8 cellular contexts compared by ENCODE assay signal in the genomic region with DNA sequence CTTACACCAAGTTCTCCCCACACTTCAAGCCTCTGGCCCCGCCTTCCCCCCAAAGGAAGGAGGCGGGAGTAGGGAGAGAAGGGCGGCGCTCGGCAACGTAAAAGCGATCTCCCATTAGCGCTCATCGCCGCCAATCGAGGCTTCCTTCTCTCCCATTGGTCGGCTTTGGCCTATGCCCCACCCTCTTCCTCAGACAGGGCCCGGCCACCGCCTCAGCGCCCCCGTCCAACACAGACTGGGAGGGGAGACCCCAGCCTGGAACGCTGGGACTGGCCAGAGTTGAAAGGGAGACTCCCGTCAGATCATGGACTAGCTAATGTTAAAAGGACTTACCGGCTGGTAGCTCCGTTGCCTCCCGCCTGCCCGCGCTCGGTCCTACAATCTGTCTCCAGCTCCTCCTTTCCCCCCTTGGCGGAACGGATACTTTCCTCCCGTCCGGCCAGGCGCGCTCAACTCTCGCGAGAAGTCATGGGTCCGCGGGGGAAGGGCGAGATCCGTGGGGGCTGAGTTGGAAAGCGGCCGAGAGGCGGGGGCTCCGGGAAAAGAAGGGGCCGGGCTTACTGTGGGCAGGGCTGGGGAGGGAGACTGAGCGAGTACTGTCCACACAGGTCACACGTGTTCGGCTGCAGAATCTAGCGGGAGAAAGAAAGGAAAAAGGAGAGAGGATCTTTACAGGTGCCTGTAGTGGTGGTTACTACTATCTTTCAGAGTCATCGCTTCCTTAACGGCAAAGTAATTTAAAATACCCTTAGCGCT. TPM values are rescaled to one million over a fixed set of nuclear protein-coding genes. Genes with fewer than 3 reads are reported as not detected.
DNase-seq lines count a peak whose midpoint lies in the region; ATAC-seq, FAIRE-seq and TF ChIP-seq lines count a peak whose summit lies in the region.

A gene (minus strand): TSS at position 437 of the 756 bp plus-strand sequence. CDS start 25,382 bp downstream, outside the sequence.

- no peaks in the 10 kb centered on the region for H3K9me3 ChIP-seq in OCI-LY7 (ENCODE audit: low read length)
- no peaks in the 10 kb centered on the region for H3K9me3 ChIP-seq in endothelial cell of umbilical vein (replicated peaks; ENCODE audit: control insufficient read depth, insufficient read depth, low read length)

- dilution Hi-C loops in endothelial cell of umbilical vein (cut with MboI; ENCODE audit: extremely low pct_ligation_motif_present, low sequenced_read_pairs), result no loop called here

- peak within 1 kb of the TSS; percentile 43 for H3K27ac ChIP-seq in OCI-LY7 (ENCODE audit: low read depth, low read length, poor library complexity, severe bottlenecking)
- H3K27ac ChIP-seq in endothelial cell of umbilical vein (ENCODE audit: insufficient read depth, low read depth, low read length), result peak within 1 kb of the TSS; percentile 86

- TF ChIP-seq POLR2A in endothelial cell of umbilical vein (IDR thresholded peaks at IDR 0.05; ENCODE audit: low read depth, low read length), result no peak

- H3K9ac ChIP-seq in endothelial cell of umbilical vein (replicated peaks; ENCODE audit: extremely low read depth, insufficient read depth, low read length), result peak within 1 kb of the TSS; percentile 95

- no peaks in the 10 kb centered on the region for H3K36me3 ChIP-seq in OCI-LY7 (ENCODE audit: insufficient read depth, low read length)
- H3K36me3 ChIP-seq in endothelial cell of umbilical vein (ENCODE audit: control insufficient read depth in 2 of 2, extremely low read depth in 1 of 2, insufficient read depth in 2 of 2, low read length in 2 of 2), result no peaks in the 10 kb centered on the region

- no peaks in the 10 kb centered on the region for H3K27me3 ChIP-seq in endothelial cell of umbilical vein (ENCODE audit: control insufficient read depth in 2 of 2, insufficient read depth in 2 of 2, low read length in 2 of 2)

- intact Hi-C loops in OCI-LY7 (cut with micrococcal nuclease; ENCODE audit: unreplicated experiment) (loop anchor here (2.0 to 5.0 kb wide), 3 partner anchors 51 to 244 kb away; a partner anchor contains a TSS), endothelial cell of umbilical vein (cut with micrococcal nuclease) (loop anchor here (1.0 to 2.0 kb wide), 5 partner anchors 8 to 83 kb away; a partner anchor contains a TSS)

- CTCF ChIA-PET in OCI-LY7 (lab: Charles Lee; ENCODE audit: unreplicated experiment), result interaction anchor here (0.5 to 1.5 kb wide), 2 partner anchors 50 to 699 kb away, joined by 4 to 5 read pairs; a partner anchor contains a TSS
- CTCF ChIA-PET in endothelial cell of umbilical vein (lab: Charles Lee), result interaction anchor here (0.6 to 3.9 kb wide), 4 partner anchors 50 to 120 kb away, joined by 3 to 28 read pairs (median 8); a partner anchor contains a TSS

- peak; percentile 72 for DNase-seq in D721Med (ENCODE audit: insufficient read length, low spot score)
- peak; percentile 92 for DNase-seq in HuH-7.5 (ENCODE audit: low spot score)
- peak; percentile 98 for DNase-seq in OCI-LY7 (ENCODE audit: low spot score)
- DNase-seq in activated T-cell treated with anti-CD3 and anti-CD28 coated beads for 1 hour (ENCODE audit: low read depth), result peak; percentile 99
- peak; percentile 99 for DNase-seq in endothelial cell of umbilical vein (ENCODE audit: low read depth, low spot score)
- DNase-seq in midbrain (lab: John Stamatoyannopoulos, UW), result peak; percentile 98
- peak; percentile 95 to 96 for DNase-seq in stimulated activated CD8-positive, alpha-beta memory T cell treated with anti-CD3 and anti-CD28 coated beads, Interleukin-2, amount 100 ng/mL, for 1 hour (ENCODE audit: low read depth in 2 of 2)

- ATAC-seq in GM21526 (IDR thresholded peaks at IDR 0.05; ENCODE audit: low FRiP score, unreplicated experiment), result peak; percentile 93

- TF ChIP-seq CTCF in D721Med (IDR thresholded peaks at IDR 0.05; ENCODE audit: insufficient read depth, missing control alignments), result no peak
- TF ChIP-seq CTCF in OCI-LY7 (conservative IDR thresholded peaks at IDR 0.05; ENCODE audit: low read length), result no peak
- no peak for TF ChIP-seq CTCF in endothelial cell of umbilical vein (IDR thresholded peaks at IDR 0.05; ENCODE audit: extremely low read depth in 1 of 2, insufficient read depth in 1 of 2, low read depth in 1 of 2, low read length in 2 of 2)

- no peaks in the 10 kb centered on the region for H3K9me1 ChIP-seq in endothelial cell of umbilical vein (replicated peaks; ENCODE audit: control insufficient read depth, extremely low read depth, insufficient read depth, low read length)

- H4K20me1 ChIP-seq in OCI-LY7 (ENCODE audit: insufficient read depth, low read length) (no peaks in the 10 kb centered on the region), endothelial cell of umbilical vein (replicated peaks; ENCODE audit: control insufficient read depth, extremely low read depth, insufficient read depth, low read length) (no peaks in the 10 kb centered on the region)

- H3K4me1 ChIP-seq in OCI-LY7 (ENCODE audit: insufficient read depth, low read length, poor library complexity, severe bottlenecking) (peaks cover 29% of the 10 kb centered on the region), endothelial cell of umbilical vein (ENCODE audit: control insufficient read depth, extremely low read depth, insufficient read depth, low read length) (peaks cover 29% of the 10 kb centered on the region)

- peaks cover 40% of the 10 kb centered on the region for H3K79me2 ChIP-seq in OCI-LY7 (ENCODE audit: insufficient read depth, low read depth, low read length)
- peaks cover 47% of the 10 kb centered on the region for H3K79me2 ChIP-seq in endothelial cell of umbilical vein (ENCODE audit: control insufficient read depth, insufficient read depth, low read length)

- H3K9me2 ChIP-seq in OCI-LY7 (ENCODE audit: insufficient read depth, low read length), result no peaks in the 10 kb centered on the region

- H2AFZ ChIP-seq in OCI-LY7 (ENCODE audit: low read length) (peak within 1 kb of the TSS; percentile 89), endothelial cell of umbilical vein (ENCODE audit: low read depth, low read length) (peak within 1 kb of the TSS; percentile 89)

- FAIRE-seq in D721Med (lab: Jason Lieb, UNC) (no peak), endothelial cell of umbilical vein (lab: Jason Lieb, UNC) (peak; percentile 91)

- H3K4me3 ChIP-seq in OCI-LY7 (ENCODE audit: low read depth, low read length, poor library complexity, severe bottlenecking), result peak within 1 kb of the TSS; percentile 90
- peak within 1 kb of the TSS; percentile 61 to 97 (median 87) for H3K4me3 ChIP-seq in endothelial cell of umbilical vein (replicated peaks in 1 of 3; ENCODE audit: insufficient read depth in 1 of 3, low read depth in 1 of 3, low read length in 3 of 3)

- POLR2A ChIA-PET in OCI-LY7 (lab: Charles Lee) (interaction anchor here (0.7 to 1.6 kb wide), 10 partner anchors 9 to 159 kb away, joined by 3 to 7 read pairs (median 4); a partner anchor contains a TSS), endothelial cell of umbilical vein (lab: Charles Lee) (interaction anchor here (0.6 to 1.2 kb wide), 3 partner anchors 48 to 68 kb away, joined by 3 to 4 read pairs (median 3); a partner anchor contains a TSS)

- BruUV-seq in OCI-LY7 (replicated peaks; lab: Mats Ljungman, UMichigan), result no TSS peak
- BruUV-seq in endothelial cell of umbilical vein (replicated peaks; lab: Mats Ljungman, UMichigan), result TSS peak; percentile 32

- H3K4me2 ChIP-seq in OCI-LY7 (ENCODE audit: low read length) (peak within 1 kb of the TSS; percentile 97), endothelial cell of umbilical vein (ENCODE audit: insufficient read depth, low read length) (peak within 1 kb of the TSS; percentile 100)

TF ChIP-seq in endothelial cell of umbilical vein, 7 proteins besides CTCF, POLR2A, EP300 and RAD21:
- TF ChIP-seq, protein P1, sequence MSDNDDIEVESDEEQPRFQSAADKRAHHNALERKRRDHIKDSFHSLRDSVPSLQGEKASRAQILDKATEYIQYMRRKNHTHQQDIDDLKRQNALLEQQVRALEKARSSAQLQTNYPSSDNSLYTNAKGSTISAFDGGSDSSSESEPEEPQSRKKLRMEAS (IDR thresholded peaks at IDR 0.05; ENCODE audit: insufficient read depth, insufficient read length), result peak; percentile 32
- no peak for TF ChIP-seq GATA2 (IDR thresholded peaks at IDR 0.05; ENCODE audit: insufficient read depth, insufficient read length, low read depth, low read length)

RNA-seq across cellular contexts. Expression of the gene that starts here (rescaled TPM):
- total RNA-seq in OCI-LY7 (2014; rRNA removed; shearing (Covaris generic)), result 5.9 and 6.8 TPM in 2 replicates
- total RNA-seq in OCI-LY7 (2022) (23.2 and 26.5 TPM in 2 replicates), endothelial cell of umbilical vein (56.9 and 68.5 TPM in 2 replicates)
- 31.4 and 36.0 TPM in 2 replicates for polyA plus RNA-seq in endothelial cell of umbilical vein
- 28.0 and 28.4 TPM in 2 replicates for polyA plus RNA-seq in endothelial cell of umbilical vein (2011; cell fraction: cytosol; rRNA removed)
- 68.6 and 78.7 TPM in 2 replicates for polyA plus RNA-seq in endothelial cell of umbilical vein (2011; cell fraction: nucleus; rRNA removed)
- 28.7 and 33.8 TPM in 2 replicates for polyA plus RNA-seq in endothelial cell of umbilical vein (2012)
- 64.9 and 76.4 TPM in 2 replicates for polyA minus RNA-seq in endothelial cell of umbilical vein
- polyA minus RNA-seq in endothelial cell of umbilical vein (2011; cell fraction: cytosol; rRNA and poly(A)+ RNA removed), result 14.8 TPM
- polyA minus RNA-seq in endothelial cell of umbilical vein (2011; cell fraction: nucleus; rRNA and poly(A)+ RNA removed), result 55.6 and 80.4 TPM in 2 replicates

Comparison
In these comparisons a context has a peak if more than half of its experiments do, and no peak if none do; other contexts are left out.
1. Peak in every context shown above with its lines: DNase-seq, ATAC-seq, H3K4me3 ChIP-seq and H3K27ac ChIP-seq.